In the genomic region with DNA sequence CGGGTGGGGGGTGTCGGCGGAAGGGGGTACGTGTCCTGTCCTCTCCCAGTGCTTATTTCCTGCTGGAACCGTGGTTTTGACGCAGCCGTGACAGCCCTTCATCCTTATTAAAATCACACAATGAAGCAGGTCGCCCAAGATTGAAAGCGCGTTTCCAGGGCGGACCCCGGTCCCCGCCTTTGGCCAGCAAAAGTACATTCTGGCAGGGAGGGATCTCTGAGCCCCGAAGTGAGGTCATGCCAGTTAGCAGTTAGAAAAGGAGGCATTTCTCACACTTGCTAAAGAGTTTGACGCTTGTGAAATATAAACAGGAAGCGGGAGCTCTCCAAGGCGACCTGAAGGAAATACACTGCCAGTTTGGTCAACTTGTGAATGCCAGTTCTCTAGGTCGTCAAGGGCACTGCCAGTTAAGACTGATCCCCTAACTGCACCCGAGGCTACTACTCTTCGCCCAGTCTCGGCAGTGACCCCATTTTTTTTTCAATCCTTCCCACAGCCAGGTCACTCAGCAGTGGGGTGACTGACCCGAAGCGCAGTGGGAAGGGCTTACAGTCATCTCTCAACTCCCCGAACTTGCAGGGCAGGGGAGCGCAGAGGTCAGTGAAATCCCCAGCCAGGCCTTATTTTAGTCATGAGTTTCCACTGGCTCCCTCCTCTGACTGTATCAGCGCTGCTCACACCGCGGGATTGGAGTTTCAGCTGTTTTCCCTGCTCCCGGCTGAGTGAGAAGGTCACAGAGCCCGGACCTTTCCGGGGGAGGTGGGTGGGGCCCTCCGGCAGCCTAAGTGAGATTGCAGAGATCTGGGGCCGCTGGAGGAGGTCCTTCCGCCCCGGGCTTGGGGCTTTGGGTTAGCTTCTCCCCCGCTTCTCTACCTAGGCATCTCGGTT, we compare ENCODE assay signal across 8 cellular contexts. TPM values are rescaled to one million over a fixed set of nuclear protein-coding genes. Genes with fewer than 3 reads are reported as not detected.
DNase-seq lines count a peak whose midpoint lies in the region; ATAC-seq and TF ChIP-seq lines count a peak whose summit lies in the region.

No MANE protein-coding gene starts in this region.

- TF ChIP-seq CTCF in KMS-11 (conservative IDR thresholded peaks at IDR 0.05; ENCODE audit: low read depth, low read length) (no peak), WTC11 (IDR thresholded peaks at IDR 0.05) (no peak), chondrocyte (IDR thresholded peaks at IDR 0.05) (peak; percentile 33)

- peak overlapping the region; percentile 93 for H3K27ac ChIP-seq in KMS-11

- peak overlapping the region; percentile 89 for H3K9ac ChIP-seq in KMS-11

- H4K20me1 ChIP-seq in KMS-11 (ENCODE audit: insufficient read depth) = no peaks in the 10 kb centered on the region

- no peaks in the 10 kb centered on the region for H3K79me2 ChIP-seq in KMS-11 (ENCODE audit: insufficient read depth, low read depth)

- POLR2A ChIA-PET in WTC11 (lab: Charles Lee) = no interaction called here

- H3K4me1 ChIP-seq in KMS-11 (ENCODE audit: low read depth, poor library complexity, severe bottlenecking) = peaks cover 27% of the 10 kb centered on the region

- H3K27me3 Mint-ChIP-seq in WTC11 (ENCODE audit: low read depth) (peaks cover 25% of the 10 kb centered on the region), chondrocyte (ENCODE audit: low read depth) (no peaks in the 10 kb centered on the region)

- DNase-seq in EL (peak; percentile 80), WTC11 (ENCODE audit: low spot score) (peak; percentile 67), chondrocyte (ENCODE audit: low spot score) (peak; percentile 72), left colon (peak; percentile 80 to 85), NCI-H1930 (lab: John Stamatoyannopoulos, UW) (no peak)
- peak; percentile 71 to 78 for DNase-seq in stimulated activated CD4-positive, alpha-beta T cell treated with anti-CD3 and anti-CD28 coated beads, Interleukin-2, amount 100 ng/mL, for 24 hours

- H3K4me3 Mint-ChIP-seq in WTC11 (peak overlapping the region; percentile 93), chondrocyte (ENCODE audit: unreplicated experiment) (peak overlapping the region; percentile 98)

- peak overlapping the region; percentile 73 for H3K27ac Mint-ChIP-seq in WTC11
- H3K27ac Mint-ChIP-seq in chondrocyte (ENCODE audit: unreplicated experiment) = peak overlapping the region; percentile 98

- intact Hi-C loops in left colon (cut with DNase I, micrococcal nuclease) = no loop called here

- ATAC-seq in GM21717 (IDR thresholded peaks at IDR 0.05; ENCODE audit: unreplicated experiment) (peak; percentile 37), WTC11 (peak; percentile 4), left colon (peak; percentile 18)

- peak overlapping the region; percentile 69 for H2AFZ ChIP-seq in KMS-11 (ENCODE audit: low read depth)

- no peak overlapping the region for H3K4me3 ChIP-seq in KMS-11 (IDR thresholded peaks at IDR 0.05; ENCODE audit: insufficient read depth, low read depth, low read length)

- no peaks in the 10 kb centered on the region for H3K36me3 ChIP-seq in KMS-11 (ENCODE audit: insufficient read depth)

- peak overlapping the region; percentile 80 for H3K4me2 ChIP-seq in KMS-11

- H3K36me3 Mint-ChIP-seq in WTC11 = peaks cover 10% of the 10 kb centered on the region
- peaks cover 17% of the 10 kb centered on the region for H3K36me3 Mint-ChIP-seq in chondrocyte (ENCODE audit: low read depth)

- CTCF ChIA-PET in WTC11 (lab: Charles Lee) = interaction anchor here (0.7 to 6.3 kb wide), 24 partner anchors 9 to 344 kb away, joined by 3 to 110 read pairs (median 4); no protein-coding TSS in a partner anchor

- H3K9me3 Mint-ChIP-seq in WTC11 (no peaks in the 10 kb centered on the region), chondrocyte (ENCODE audit: low read depth) (peaks cover 4% of the 10 kb centered on the region)

- peaks cover 33% of the 10 kb centered on the region for H3K4me1 Mint-ChIP-seq in WTC11
- peaks cover 31% of the 10 kb centered on the region for H3K4me1 Mint-ChIP-seq in chondrocyte (ENCODE audit: low read depth)

- no peaks in the 10 kb centered on the region for H3K27me3 ChIP-seq in KMS-11 (ENCODE audit: insufficient read depth, low read depth)

TF ChIP-seq in WTC11, 78 proteins besides CTCF, POLR2A, EP300 and RAD21:
- TF ChIP-seq SOX15 (CRISPR knock-in tag; IDR thresholded peaks at IDR 0.05) (no peak), TCF7 (CRISPR knock-in tag; IDR thresholded peaks at IDR 0.05; ENCODE audit: low read depth) (no peak), ZNF232 (CRISPR knock-in tag; IDR thresholded peaks at IDR 0.05) (no peak), SP1 (CRISPR knock-in tag; conservative IDR thresholded peaks at IDR 0.05) (0 out of 2 replicates have a peak, but pooled peaks have one; percentile 2)
- TF ChIP-seq, protein P1, sequence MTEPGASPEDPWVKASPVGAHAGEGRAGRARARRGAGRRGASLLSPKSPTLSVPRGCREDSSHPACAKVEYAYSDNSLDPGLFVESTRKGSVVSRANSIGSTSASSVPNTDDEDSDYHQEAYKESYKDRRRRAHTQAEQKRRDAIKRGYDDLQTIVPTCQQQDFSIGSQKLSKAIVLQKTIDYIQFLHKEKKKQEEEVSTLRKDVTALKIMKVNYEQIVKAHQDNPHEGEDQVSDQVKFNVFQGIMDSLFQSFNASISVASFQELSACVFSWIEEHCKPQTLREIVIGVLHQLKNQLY (CRISPR knock-in tag; IDR thresholded peaks at IDR 0.05) = no peak

RNA-seq across cellular contexts. Expression of gene BHLHE40, which starts 2.0 kb away (rescaled TPM):
- 5.7 to 9.1 TPM (median 7.5 TPM) in 3 replicates for total RNA-seq in WTC11 (2021)
- total RNA-seq in chondrocyte = 53.8 to 75.5 TPM (median 66.4 TPM) in 3 replicates
- total RNA-seq in left colon = 10 to 100 TPM; 40.8 to 74.0 TPM

Comparison
In these comparisons a context has a peak if more than half of its experiments do, and no peak if none do; other contexts are left out.
1. DNase-seq: peak in EL (single experiment), WTC11 (single experiment), chondrocyte (single experiment), left colon (2 of 2) and stimulated activated CD4-positive, alpha-beta T cell treated with anti-CD3 and anti-CD28 coated beads, Interleukin-2, amount 100 ng/mL, for 24 hours (2 of 2); none in NCI-H1930 (0 of 2).
2. Peak in every context shown above with its lines, with median percentiles within 50 percentile points of each other: ATAC-seq.